Comparison of ENCODE assay signal across 1 cellular context in genomic region chr17:46282635-46283034, GRCh38. TPM values are rescaled to one million over a fixed set of nuclear protein-coding genes. Genes with fewer than 3 reads are reported as not detected.
"Had no signal": no experiment of that assay in that cellular context is flagged by ENCODE, and none has a peak within 500 bp of the region (broad histone marks: within the 10 kb centered on the region; RNA-seq: fewer than 3 reads in every experiment).

No MANE protein-coding gene starts in this region.

RNA-seq across cellular contexts. Expression of gene LRRC37A, which starts 12.3 kb away (rescaled TPM):
- total RNA-seq: ascending aorta had no signal
